In the genomic region with DNA sequence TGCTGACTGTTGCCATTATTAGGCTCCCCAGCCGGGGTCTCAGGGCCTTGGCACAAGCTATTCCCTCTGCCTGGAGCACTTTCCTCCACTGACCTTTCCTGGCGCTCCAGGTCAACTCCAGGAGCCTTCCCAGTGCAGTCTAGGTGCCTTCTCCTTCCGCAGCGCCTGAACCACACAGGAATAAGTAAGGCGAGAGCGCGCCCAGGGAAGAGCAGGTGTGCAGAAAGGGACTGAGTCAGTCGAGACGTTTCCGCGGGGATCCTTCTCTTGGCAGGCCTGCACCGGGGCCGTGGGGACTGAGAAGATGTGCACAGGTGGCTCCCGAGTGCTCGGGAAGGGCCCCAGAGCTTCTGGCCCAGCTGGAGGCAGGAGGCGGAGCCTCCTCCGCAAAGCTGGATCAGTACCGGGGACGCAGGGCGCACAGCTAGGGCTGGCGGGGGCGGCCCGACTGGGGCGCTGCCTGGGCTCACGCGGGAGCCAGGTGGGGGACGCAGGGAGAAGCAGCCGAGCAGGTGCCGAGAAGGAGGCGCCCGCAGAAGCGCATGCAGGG, we compare ENCODE assay signal across 8 cellular contexts. TPM values are rescaled to one million over a fixed set of nuclear protein-coding genes. Genes with fewer than 3 reads are reported as not detected.
A peak's percentile ranks its signal among the peaks of the same experiment; 100 is the strongest.
DNase-seq lines count a peak whose midpoint lies in the region; TF ChIP-seq lines count a peak whose summit lies in the region.

No MANE protein-coding gene starts in this region.

- no peak overlapping the region for H3K4ac ChIP-seq in H9 (ENCODE audit: low read depth, low read length)

- H3K36me3 ChIP-seq in Caco-2 (ENCODE audit: control insufficient read depth, insufficient read depth, low read length) = no peaks in the 10 kb centered on the region
- peaks cover 23% of the 10 kb centered on the region for H3K36me3 ChIP-seq in OCI-LY7 (ENCODE audit: insufficient read depth, low read length)

- peak overlapping the region; percentile 37 for H3K4me3 ChIP-seq in Caco-2 (ENCODE audit: low read depth, low read length)
- H3K4me3 ChIP-seq in OCI-LY7 (ENCODE audit: low read depth, low read length, poor library complexity, severe bottlenecking) = peak overlapping the region; percentile 58
- peak overlapping the region; percentile 42 for H3K4me3 ChIP-seq in choroid plexus epithelial cell (ENCODE audit: low read depth, low read length)
- peak overlapping the region; percentile 34 for H3K4me3 ChIP-seq in mononuclear cell (ENCODE audit: low read length)

- H3K27ac Mint-ChIP-seq in Caco-2 (ENCODE audit: unreplicated experiment) (no peak overlapping the region), H9 (no peak overlapping the region)

- H2BK120ac ChIP-seq in H9 (ENCODE audit: low read depth, low read length, poor library complexity, severe bottlenecking) = no peak overlapping the region

- no peaks in the 10 kb centered on the region for H3K79me2 ChIP-seq in H9 (ENCODE audit: insufficient read depth, low read length)
- no peaks in the 10 kb centered on the region for H3K79me2 ChIP-seq in OCI-LY7 (ENCODE audit: insufficient read depth, low read depth, low read length)

- CTCF ChIA-PET in Caco-2 (lab: Charles Lee) = interaction anchor here (1.9 kb wide), 1 partner anchor 48 kb away, joined by 10 read pairs; no protein-coding TSS in a partner anchor
- CTCF ChIA-PET in OCI-LY7 (lab: Charles Lee; ENCODE audit: unreplicated experiment) = no interaction called here

- H3K27ac ChIP-seq in H9 (ENCODE audit: insufficient read length, low read depth, low read length) (no peak overlapping the region), OCI-LY7 (ENCODE audit: low read depth, low read length, poor library complexity, severe bottlenecking) (no peak overlapping the region)

- peaks cover 12% of the 10 kb centered on the region for H3K23me2 ChIP-seq in H9 (ENCODE audit: insufficient read length, low read depth, low read length, poor library complexity, severe bottlenecking)

- no peak for TF ChIP-seq CTCF in Caco-2 (IDR thresholded peaks at IDR 0.05; ENCODE audit: insufficient read depth in 1 of 2, low read depth in 1 of 2, low read length in 1 of 2, severe bottlenecking in 1 of 2, unreplicated experiment in 1 of 2)
- TF ChIP-seq CTCF in H9 (conservative IDR thresholded peaks at IDR 0.05) = no peak
- no peak for TF ChIP-seq CTCF in OCI-LY7 (conservative IDR thresholded peaks at IDR 0.05; ENCODE audit: low read length)
- no peak for TF ChIP-seq CTCF in choroid plexus epithelial cell (conservative IDR thresholded peaks at IDR 0.05; ENCODE audit: low read depth, low read length)

- H4K5ac ChIP-seq in H9 (ENCODE audit: insufficient read length, low read depth, low read length) = no peak overlapping the region

- H3K79me1 ChIP-seq in H9 (ENCODE audit: insufficient read depth, low read depth, low read length, poor library complexity, severe bottlenecking) = no peaks in the 10 kb centered on the region

- POLR2A ChIA-PET in Caco-2 (lab: Charles Lee) = interaction anchor here (0.6 kb wide), 1 partner anchor 58 kb away, joined by 3 read pairs; no protein-coding TSS in a partner anchor
- POLR2A ChIA-PET in OCI-LY7 (lab: Charles Lee) = no interaction called here

- DNase-seq in Caco-2 = no peak
- DNase-seq in H9 = peak; percentile 52
- no peak for DNase-seq in OCI-LY7 (ENCODE audit: low spot score)
- DNase-seq in choroid plexus epithelial cell (ENCODE audit: low read depth) = no peak
- DNase-seq in NOMO-1 treated with DMSO at 0.1 percent for 48 hours (lab: John Stamatoyannopoulos, UW; ENCODE audit: unreplicated experiment) = no peak
- no peak for DNase-seq in hepatic stellate cell (ENCODE audit: low spot score)
- DNase-seq in glomerular visceral epithelial cell (ENCODE audit: extremely low spot score) = no peak

- H3K9ac ChIP-seq in H9 (ENCODE audit: extremely low read depth, insufficient read length, low read length) = no peak overlapping the region

- no CpG with 5 or more reads among the region's 32 CpGs for WGBS in H9 (ENCODE audit: extremely low coverage, insufficient read length, low lambda C conversion rate)

- no peak overlapping the region for H2BK5ac ChIP-seq in H9 (ENCODE audit: insufficient read length, low read length)

- H3K9me3 ChIP-seq in Caco-2 = no peaks in the 10 kb centered on the region
- H3K9me3 ChIP-seq in H9 (ENCODE audit: control insufficient read depth, low read depth, low read length) = no peaks in the 10 kb centered on the region
- H3K9me3 ChIP-seq in OCI-LY7 (ENCODE audit: low read length) = no peaks in the 10 kb centered on the region
- H3K9me3 ChIP-seq in mononuclear cell (ENCODE audit: low read depth, low read length) = no peaks in the 10 kb centered on the region

- H3K9me2 ChIP-seq in OCI-LY7 (ENCODE audit: insufficient read depth, low read length) = no peaks in the 10 kb centered on the region

- BruUV-seq in Caco-2 (replicated peaks; lab: Mats Ljungman, UMichigan) (no TSS peak), OCI-LY7 (replicated peaks; lab: Mats Ljungman, UMichigan) (no TSS peak)

- H3K4me2 ChIP-seq in H9 (ENCODE audit: insufficient read depth, insufficient read length, low read length) (peak overlapping the region; percentile 63), OCI-LY7 (ENCODE audit: low read length) (peak overlapping the region; percentile 64)

- H3K4me1 ChIP-seq in Caco-2 (no peaks in the 10 kb centered on the region), H9 (ENCODE audit: insufficient read depth, low read length) (no peaks in the 10 kb centered on the region), OCI-LY7 (ENCODE audit: insufficient read depth, low read length, poor library complexity, severe bottlenecking) (peaks cover 7% of the 10 kb centered on the region), mononuclear cell (ENCODE audit: insufficient read depth, low read length) (peaks cover 12% of the 10 kb centered on the region)

- H2AFZ ChIP-seq in H9 (ENCODE audit: low read length) = no peak overlapping the region
- H2AFZ ChIP-seq in OCI-LY7 (ENCODE audit: low read length) = no peak overlapping the region

- no peak overlapping the region for H2BK15ac ChIP-seq in H9 (ENCODE audit: low read depth, low read length)

- no peak overlapping the region for H3K23ac ChIP-seq in H9 (ENCODE audit: insufficient read length, low read depth, low read length)

- no peak overlapping the region for H2BK20ac ChIP-seq in H9 (ENCODE audit: low read depth, low read length, poor library complexity, severe bottlenecking)

- H4K8ac ChIP-seq in H9 (replicated peaks; ENCODE audit: insufficient read length, low read depth, low read length) = no peak overlapping the region

- no peaks in the 10 kb centered on the region for H3K27me3 Mint-ChIP-seq in Caco-2 (ENCODE audit: insufficient read depth, unreplicated experiment)
- peaks cover 53% of the 10 kb centered on the region for H3K27me3 Mint-ChIP-seq in H9 (ENCODE audit: low read depth)

- H3K36me3 Mint-ChIP-seq in Caco-2 (ENCODE audit: insufficient read depth, unreplicated experiment) (peaks cover 15% of the 10 kb centered on the region), H9 (ENCODE audit: insufficient read depth in 1 of 3, low read depth in 3 of 3) (peaks cover 5 to 19% (median 11%) of the 10 kb centered on the region in 3 experiments; a peak in 6 of 7 replicates)

- H3K14ac ChIP-seq in H9 (ENCODE audit: insufficient read depth, low read length) = no peak overlapping the region; the same call in 1 of the 2 replicates

- H3K9me3 Mint-ChIP-seq in Caco-2 (ENCODE audit: unreplicated experiment) = no peaks in the 10 kb centered on the region
- no peaks in the 10 kb centered on the region for H3K9me3 Mint-ChIP-seq in H9

- H2AK5ac ChIP-seq in H9 (ENCODE audit: insufficient read length, low read length) = no peak overlapping the region

- H3K4me3 Mint-ChIP-seq in Caco-2 (ENCODE audit: unreplicated experiment) (peak overlapping the region; percentile 58), H9 (peak overlapping the region; percentile 63 to 80)

- H3K18ac ChIP-seq in H9 (ENCODE audit: insufficient read length, low read depth, low read length) = no peak overlapping the region

- no peaks in the 10 kb centered on the region for H4K20me1 ChIP-seq in H9 (ENCODE audit: control insufficient read depth, insufficient read depth, insufficient read length)
- H4K20me1 ChIP-seq in OCI-LY7 (ENCODE audit: insufficient read depth, low read length) = no peaks in the 10 kb centered on the region

- H3K4me1 Mint-ChIP-seq in Caco-2 (ENCODE audit: low read depth, unreplicated experiment) (no peaks in the 10 kb centered on the region), H9 (peaks cover 5% of the 10 kb centered on the region in 2 experiments)

- intact Hi-C loops in Caco-2 (cut with micrococcal nuclease; ENCODE audit: unreplicated experiment) = loop anchor here (2.0 kb wide), 1 partner anchor 14 kb away; no protein-coding TSS in a partner anchor
- intact Hi-C loops in OCI-LY7 (cut with micrococcal nuclease; ENCODE audit: unreplicated experiment) = no loop called here

- no peak overlapping the region for H2BK12ac ChIP-seq in H9 (ENCODE audit: insufficient read length, low read depth, low read length)

- no peak overlapping the region for H4K91ac ChIP-seq in H9 (ENCODE audit: insufficient read length, low read depth, low read length)

- no peak overlapping the region for H3K56ac ChIP-seq in H9 (ENCODE audit: insufficient read length, low read depth, low read length)

- no peak overlapping the region for H3T11ph ChIP-seq in H9 (ENCODE audit: low read length)

- H3K27me3 ChIP-seq in Caco-2 (replicated peaks; ENCODE audit: control insufficient read depth, insufficient read depth, low read length) = no peaks in the 10 kb centered on the region
- H3K27me3 ChIP-seq in H9 (ENCODE audit: insufficient read depth, low read length) = peaks cover 24% of the 10 kb centered on the region; the same call in 1 of the 2 replicates
- peaks cover 19% of the 10 kb centered on the region for H3K27me3 ChIP-seq in mononuclear cell (ENCODE audit: insufficient read depth, low read length)

RNA-seq across cellular contexts. Expression of gene BMP8A, which starts 0.8 kb away (rescaled TPM):
- total RNA-seq in Caco-2 (2022) (3.2 and 3.6 TPM in 2 replicates), H9 (2021) (0.52 and 0.94 TPM in 2 replicates), OCI-LY7 (2022) (0.44 TPM in 1 of 2 replicates, not detected in the other), mononuclear cell (0.10 TPM)
- 0.32 and 0.64 TPM in 2 replicates for total RNA-seq in OCI-LY7 (2014; rRNA removed; shearing (Covaris generic))
